In genomic region chr17:50425001-50425681, GRCh38 we compare ENCODE assay signal across 2 cellular contexts.
TF ChIP-seq lines count a peak whose summit lies in the region.

No MANE protein-coding gene starts in this region.

TF ChIP-seq in HCT116, 20 proteins besides CTCF, POLR2A, EP300 and RAD21:
- TF ChIP-seq REST (IDR thresholded peaks at IDR 0.05; ENCODE audit: low read depth) = no peak
- TF ChIP-seq TCF7L2 (IDR thresholded peaks at IDR 0.05; ENCODE audit: borderline replicate concordance, extremely low read depth, insufficient read depth, insufficient read length) = no peak
- TF ChIP-seq SIN3A (IDR thresholded peaks at IDR 0.05; ENCODE audit: low read depth) = no peak
- TF ChIP-seq ATF3 (IDR thresholded peaks at IDR 0.05) = no peak
- TF ChIP-seq EZH2phosphoT487 (IDR thresholded peaks at IDR 0.05; ENCODE audit: borderline replicate concordance) = no peak
- no peak for TF ChIP-seq ZBTB33 (IDR thresholded peaks at IDR 0.05; ENCODE audit: extremely low read depth, insufficient replicate concordance, low read length)
- no peak for TF ChIP-seq YY1 (IDR thresholded peaks at IDR 0.05; ENCODE audit: extremely low read depth, insufficient replicate concordance, low read depth, low read length)
- no peak for TF ChIP-seq JUND (IDR thresholded peaks at IDR 0.05)
- no peak for TF ChIP-seq CEBPB (IDR thresholded peaks at IDR 0.05; ENCODE audit: low read depth)
- no peak for TF ChIP-seq EZH2 (IDR thresholded peaks at IDR 0.05)
- TF ChIP-seq SRF (IDR thresholded peaks at IDR 0.05; ENCODE audit: low read depth) = no peak
- no peak for TF ChIP-seq EGR1 (IDR thresholded peaks at IDR 0.05; ENCODE audit: low read depth)
- TF ChIP-seq FOSL1 (IDR thresholded peaks at IDR 0.05; ENCODE audit: low read depth) = no peak
- no peak for TF ChIP-seq CBX3 (IDR thresholded peaks at IDR 0.05; ENCODE audit: low read depth)
- TF ChIP-seq POLR2AphosphoS5 (IDR thresholded peaks at IDR 0.05; ENCODE audit: low read depth, low read length) = no peak
- no peak for TF ChIP-seq SP1 (IDR thresholded peaks at IDR 0.05; ENCODE audit: low read depth)
- no peak for TF ChIP-seq ELF1 (IDR thresholded peaks at IDR 0.05; ENCODE audit: borderline replicate concordance, low read depth)
- TF ChIP-seq MAX (IDR thresholded peaks at IDR 0.05) = no peak
- TF ChIP-seq ZFX (IDR thresholded peaks at IDR 0.05) = no peak
- no peak for TF ChIP-seq ZNF274 (IDR thresholded peaks at IDR 0.05; ENCODE audit: low read depth, low read length)
TF ChIP-seq in HCT116: peak in this region for 0.

TF ChIP-seq in WTC11, 78 proteins besides CTCF, POLR2A, EP300 and RAD21 (continued from another document):
- no peak for TF ChIP-seq ZNF425 (CRISPR knock-in tag; conservative IDR thresholded peaks at IDR 0.05)
- TF ChIP-seq ZBTB43 (CRISPR knock-in tag; IDR thresholded peaks at IDR 0.05) = no peak
- no peak for TF ChIP-seq RORB (CRISPR knock-in tag; IDR thresholded peaks at IDR 0.05)
- no peak for TF ChIP-seq ARID4B (CRISPR knock-in tag; IDR thresholded peaks at IDR 0.05; ENCODE audit: borderline replicate concordance)
- no peak for TF ChIP-seq ZBTB21 (CRISPR knock-in tag; IDR thresholded peaks at IDR 0.05; ENCODE audit: borderline replicate concordance)
- no peak for TF ChIP-seq SP1 (CRISPR knock-in tag; conservative IDR thresholded peaks at IDR 0.05)
- TF ChIP-seq ZNF232 (CRISPR knock-in tag; IDR thresholded peaks at IDR 0.05) = no peak
- no peak for TF ChIP-seq ZSCAN18 (CRISPR knock-in tag; IDR thresholded peaks at IDR 0.05)
- TF ChIP-seq HMGA2 (CRISPR knock-in tag; IDR thresholded peaks at IDR 0.05) = no peak
- no peak for TF ChIP-seq ATF3 (CRISPR knock-in tag; conservative IDR thresholded peaks at IDR 0.05)
- no peak for TF ChIP-seq MYBL2 (CRISPR knock-in tag; IDR thresholded peaks at IDR 0.05)
